In the genomic region with DNA sequence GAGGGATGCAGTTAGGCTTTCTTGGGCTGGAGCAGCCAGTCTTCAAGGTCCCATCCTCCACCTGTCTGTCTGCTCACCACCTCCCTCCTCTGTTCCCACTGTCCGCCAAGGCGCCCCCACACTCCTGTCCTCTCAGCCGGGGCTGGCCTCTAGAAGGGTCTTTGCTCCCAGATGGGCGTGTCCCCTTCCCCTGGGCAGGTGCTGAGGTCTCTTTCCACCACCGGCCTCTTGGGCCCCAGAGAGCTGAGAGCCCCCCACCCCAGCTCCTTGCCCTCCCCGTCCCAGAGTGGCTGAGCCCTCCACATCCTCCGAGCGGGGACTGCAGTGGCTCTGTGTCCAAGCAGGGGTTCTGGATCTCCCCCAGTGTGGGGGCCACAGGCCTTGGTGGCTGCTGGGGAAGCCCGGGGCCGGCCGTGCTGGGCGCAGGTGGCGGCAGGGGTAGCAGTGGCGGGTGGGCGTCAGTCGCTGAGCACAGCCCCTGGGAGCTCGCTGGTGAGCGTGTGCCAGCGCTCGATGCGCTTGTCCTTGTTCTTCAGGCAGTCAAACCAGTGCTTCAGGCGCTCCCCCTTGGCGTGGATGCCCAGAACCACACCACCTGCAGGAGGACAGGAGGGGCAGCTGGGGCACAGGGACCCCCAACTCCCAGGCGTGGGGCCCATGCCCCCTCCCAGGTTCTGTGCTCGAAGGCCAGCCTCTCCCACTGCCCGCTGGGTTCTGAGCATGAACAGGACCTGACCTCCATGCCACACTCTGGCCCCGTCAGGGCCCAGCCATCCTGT, we compare ENCODE assay signal across 16 cellular contexts. TPM values are rescaled to one million over a fixed set of nuclear protein-coding genes. Genes with fewer than 3 reads are reported as not detected.
DNase-seq lines count a peak whose midpoint lies in the region; ATAC-seq and TF ChIP-seq lines count a peak whose summit lies in the region.
"Had no signal": no experiment of that assay in that cellular context is flagged by ENCODE, and none has a peak within 500 bp of the region (broad histone marks: within the 10 kb centered on the region; RNA-seq: fewer than 3 reads in every experiment).

No MANE protein-coding gene starts in this region.

- no peaks in the 10 kb centered on the region for H3K27me3 Mint-ChIP-seq in activated naive CD4-positive, alpha-beta T cell treated with anti-CD3 and anti-CD28 coated beads, Interleukin-2, amount 50 U/mL, for 24 hours
- H3K27me3 Mint-ChIP-seq in T-helper 2 cell treated with Interferon-gamma antibody and Interleukin-4, amounts not matched to agents 5 μg/mL and 100 μg/mL, for 36 hours (ENCODE audit: low read depth): no peaks in the 10 kb centered on the region
- H3K27me3 Mint-ChIP-seq: activated CD4-positive, alpha-beta T cell treated with anti-CD3 and anti-CD28 coated beads for 36 hours had no signal

- ATAC-seq in heart left ventricle (no peak), omental fat pad (ENCODE audit: low FRiP score) (no peak), GM21737 (IDR thresholded peaks at IDR 0.05; ENCODE audit: unreplicated experiment) (no peak)
- ATAC-seq: activated CD4-positive, alpha-beta T cell treated with anti-CD3 and anti-CD28 coated beads for 36 hours; CD8-positive, alpha-beta T cell; left colon had no signal

- H3K9me3 ChIP-seq in heart left ventricle: no peaks in the 10 kb centered on the region

- peak overlapping the region; percentile 41 for H3K27ac Mint-ChIP-seq in activated naive CD4-positive, alpha-beta T cell treated with anti-CD3 and anti-CD28 coated beads, Interleukin-2, amount 50 U/mL, for 24 hours
- no peak overlapping the region for H3K27ac Mint-ChIP-seq in T-helper 2 cell treated with Interferon-gamma antibody and Interleukin-4, amounts not matched to agents 5 μg/mL and 100 μg/mL, for 36 hours
- H3K27ac Mint-ChIP-seq: activated CD4-positive, alpha-beta T cell treated with anti-CD3 and anti-CD28 coated beads for 36 hours; CD8-positive, alpha-beta T cell; stimulated activated naive CD8-positive, alpha-beta T cell treated with anti-CD3 and anti-CD28 coated beads, Interleukin-15, Interleukin-2, amounts not matched to agents 100 ng/mL and 50 ng/mL, for 24 hours had no signal

- peaks cover 0 to 8% (median 0%) of the 10 kb centered on the region in 9 donors for H3K36me3 ChIP-seq in heart left ventricle

- no peak for DNase-seq in activated naive CD4-positive, alpha-beta T cell (lab: John Stamatoyannopoulos, UW)
- DNase-seq in heart left ventricle (peak in 3 of 5 donors; percentile 4 to 65 (median 13)), omental fat pad (ENCODE audit: low spot score) (peak; percentile 18), ureter (ENCODE audit: low spot score) (peak; percentile 39), DMS79 (lab: John Stamatoyannopoulos, UW) (no peak)
- no peak for DNase-seq in T-helper 2 cell treated with Interferon-gamma antibody and Interleukin-4, amounts not matched to agents 5 μg/mL and 100 μg/mL, for 36 hours (ENCODE audit: low spot score)
- DNase-seq: activated CD4-positive, alpha-beta T cell treated with anti-CD3 and anti-CD28 coated beads for 36 hours; activated T-cell treated with anti-CD3 and anti-CD28 coated beads, Interleukin-2, amount 50 U/mL, for 48 hours; CD8-positive, alpha-beta T cell; HCEC 1CT; KBM-7; NCI-H526 treated with DMSO at 0.1 percent for 48 hours had no signal

- H3K36me3 Mint-ChIP-seq in activated naive CD4-positive, alpha-beta T cell treated with anti-CD3 and anti-CD28 coated beads, Interleukin-2, amount 50 U/mL, for 24 hours: no peaks in the 10 kb centered on the region
- H3K36me3 Mint-ChIP-seq in T-helper 2 cell treated with Interferon-gamma antibody and Interleukin-4, amounts not matched to agents 5 μg/mL and 100 μg/mL, for 36 hours (ENCODE audit: low read depth): no peaks in the 10 kb centered on the region
- H3K36me3 Mint-ChIP-seq: CD8-positive, alpha-beta T cell had no signal

- H3K4me3 ChIP-seq in heart left ventricle: no peak overlapping the region

- TF ChIP-seq CTCF in heart left ventricle (IDR thresholded peaks at IDR 0.05): no peak
- no peak for TF ChIP-seq CTCF in omental fat pad (IDR thresholded peaks at IDR 0.05)

- no peak for TF ChIP-seq POLR2A in heart left ventricle (IDR thresholded peaks at IDR 0.05)

- intact Hi-C loops in heart left ventricle (cut with DNase I): loop anchor here in 3 of 10 donors (5.0 kb wide), 3 partner anchors 160 to 245 kb away; no protein-coding TSS in a partner anchor

- no peak overlapping the region for H3K4me3 Mint-ChIP-seq in activated naive CD4-positive, alpha-beta T cell treated with anti-CD3 and anti-CD28 coated beads, Interleukin-2, amount 50 U/mL, for 24 hours
- no peak overlapping the region for H3K4me3 Mint-ChIP-seq in T-helper 2 cell treated with Interferon-gamma antibody and Interleukin-4, amounts not matched to agents 5 μg/mL and 100 μg/mL, for 36 hours
- H3K4me3 Mint-ChIP-seq: activated CD4-positive, alpha-beta T cell treated with anti-CD3 and anti-CD28 coated beads for 36 hours; CD8-positive, alpha-beta T cell; stimulated activated naive CD8-positive, alpha-beta T cell treated with anti-CD3 and anti-CD28 coated beads, Interleukin-15, Interleukin-2, amounts not matched to agents 100 ng/mL and 50 ng/mL, for 24 hours had no signal

- no peak overlapping the region for H3K27ac ChIP-seq in heart left ventricle

- H3K4me1 Mint-ChIP-seq in activated naive CD4-positive, alpha-beta T cell treated with anti-CD3 and anti-CD28 coated beads, Interleukin-2, amount 50 U/mL, for 24 hours: no peaks in the 10 kb centered on the region
- no peaks in the 10 kb centered on the region for H3K4me1 Mint-ChIP-seq in T-helper 2 cell treated with Interferon-gamma antibody and Interleukin-4, amounts not matched to agents 5 μg/mL and 100 μg/mL, for 36 hours (ENCODE audit: low read depth)
- H3K4me1 Mint-ChIP-seq: activated CD4-positive, alpha-beta T cell treated with anti-CD3 and anti-CD28 coated beads for 36 hours had no signal

- peaks cover 0 to under 1% (median 0%) of the 10 kb centered on the region in 9 donors for H3K27me3 ChIP-seq in heart left ventricle

- H3K9me3 Mint-ChIP-seq in activated naive CD4-positive, alpha-beta T cell treated with anti-CD3 and anti-CD28 coated beads, Interleukin-2, amount 50 U/mL, for 24 hours: no peaks in the 10 kb centered on the region
- no peaks in the 10 kb centered on the region for H3K9me3 Mint-ChIP-seq in T-helper 2 cell treated with Interferon-gamma antibody and Interleukin-4, amounts not matched to agents 5 μg/mL and 100 μg/mL, for 36 hours
- H3K9me3 Mint-ChIP-seq: CD8-positive, alpha-beta T cell; stimulated activated naive CD8-positive, alpha-beta T cell treated with anti-CD3 and anti-CD28 coated beads, Interleukin-15, Interleukin-2, amounts not matched to agents 100 ng/mL and 50 ng/mL, for 24 hours had no signal

- H3K4me1 ChIP-seq in heart left ventricle: peaks cover 0 to 7% (median 1%) of the 10 kb centered on the region in 12 donors

- 93 to 94% (median 94%) methylated on average over 25 to 27 of the region's 27 CpGs for WGBS in heart left ventricle, 4 donors

RNA-seq across cellular contexts. Expression of a gene that starts 9.8 kb away (rescaled TPM):
- total RNA-seq in heart left ventricle: not detected
- not detected for polyA plus RNA-seq in heart left ventricle
- not detected for total RNA-seq in omental fat pad
- not detected for total RNA-seq in ureter
- total RNA-seq: activated CD4-positive, alpha-beta T cell treated with anti-CD3 and anti-CD28 coated beads for 36 hours; CD8-positive, alpha-beta T cell; left colon had no signal

RNA-seq across cellular contexts. Expression of a gene that starts 34.3 kb away (rescaled TPM):
- total RNA-seq in heart left ventricle: 10 to 100 TPM in 2 of 9 donors, 1 to 10 TPM in 7; 1.7 to 13.0 (median 6.3) TPM
- polyA plus RNA-seq in heart left ventricle: 1 to 10 TPM; 2.4 to 5.8 TPM
- total RNA-seq in omental fat pad: 10 to 100 TPM in 2 of 4 donors, 1 to 10 TPM in 2; 4.9 to 41.9 (median 19.3) TPM
- total RNA-seq in ureter: 23.5 TPM

Comparison
In these comparisons a context has a peak if more than half of its experiments do, and no peak if none do; other contexts are left out.
1. DNase-seq: peak in heart left ventricle (3 of 5), omental fat pad (single experiment) and ureter (single experiment); none in activated naive CD4-positive, alpha-beta T cell (0 of 4), DMS79 (single experiment) and T-helper 2 cell treated with Interferon-gamma antibody and Interleukin-4, amounts not matched to agents 5 μg/mL and 100 μg/mL, for 36 hours (single experiment).